ENCODE assay signal across 11 cellular contexts in genomic region chr5:16889203-16889971, GRCh38. TPM values are rescaled to one million over a fixed set of nuclear protein-coding genes. Genes with fewer than 3 reads are reported as not detected.
DNase-seq lines count a peak whose midpoint lies in the region; ATAC-seq and TF ChIP-seq lines count a peak whose summit lies in the region.
"Had no signal": no experiment of that assay in that cellular context is flagged by ENCODE, and none has a peak within 500 bp of the region (broad histone marks: within the 10 kb centered on the region; RNA-seq: fewer than 3 reads in every experiment).

No MANE protein-coding gene starts in this region.

- H2BK5ac ChIP-seq in mesendoderm (ENCODE audit: low read length), result no peak overlapping the region

- H3K18ac ChIP-seq in mesendoderm (ENCODE audit: low read length), result no peak overlapping the region

- H2AK5ac ChIP-seq in mesendoderm (ENCODE audit: low read length), result no peak overlapping the region

- TF ChIP-seq EP300 in Ishikawa (IDR thresholded peaks at IDR 0.05; ENCODE audit: borderline replicate concordance), result no peak

- CTCF ChIA-PET in BJ (lab: Yijun Ruan, JAX), result interaction anchor here (0.6 to 1.5 kb wide), 2 partner anchors 300 to 841 kb away, joined by 3 to 6 read pairs; no protein-coding TSS in a partner anchor

- H3K4me2 ChIP-seq in mesendoderm (ENCODE audit: low read length), result no peak overlapping the region

- no peak overlapping the region for H3K9ac ChIP-seq in mesendoderm (ENCODE audit: low read length)

- H4K8ac ChIP-seq in mesendoderm (ENCODE audit: low read depth, low read length), result no peak overlapping the region

- no peak overlapping the region for H3K27ac ChIP-seq in mesendoderm (ENCODE audit: low read depth, low read length)

- H2BK15ac ChIP-seq in mesendoderm (replicated peaks; ENCODE audit: low read depth), result no peak overlapping the region

- H3K36me3 ChIP-seq in BJ (ENCODE audit: control insufficient read depth, insufficient read depth, low read length), result no peaks in the 10 kb centered on the region
- no peaks in the 10 kb centered on the region for H3K36me3 ChIP-seq in mesendoderm (ENCODE audit: control insufficient read depth, insufficient read depth, low read length)

- no CpG with 5 or more reads among the region's 8 CpGs for WGBS in mesendoderm (ENCODE audit: extremely low coverage, insufficient coverage, low lambda C conversion rate)

- H3K79me2 ChIP-seq in mesendoderm (ENCODE audit: control insufficient read depth, insufficient read depth, low read length), result peaks cover 11% of the 10 kb centered on the region

- H3K56ac ChIP-seq in mesendoderm (ENCODE audit: low read length), result peak overlapping the region; percentile 58

- peaks cover 13% of the 10 kb centered on the region for H3K4me1 ChIP-seq in mesendoderm (ENCODE audit: control insufficient read depth, low read depth, low read length)

- no peaks in the 10 kb centered on the region for H3K27me3 ChIP-seq in BJ (ENCODE audit: control insufficient read depth, insufficient read depth, low read length)
- no peaks in the 10 kb centered on the region for H3K27me3 ChIP-seq in mesendoderm (ENCODE audit: insufficient read depth, low read length, poor library complexity)
- H3K27me3 ChIP-seq: MG63 had no signal

- POLR2A ChIA-PET in BJ (lab: Charles Lee), result no interaction called here

- no peak overlapping the region for H4K5ac ChIP-seq in mesendoderm (ENCODE audit: low read length)

- TF ChIP-seq CTCF in BJ (IDR thresholded peaks at IDR 0.05; ENCODE audit: insufficient read depth, low read depth, low read length), result no peak

- no peak for ATAC-seq in GM18519 (IDR thresholded peaks at IDR 0.05; ENCODE audit: low FRiP score, unreplicated experiment)
- ATAC-seq: left ventricle myocardium superior had no signal

- H3K23ac ChIP-seq in mesendoderm (ENCODE audit: low read length), result no peak overlapping the region

- peaks cover 15% of the 10 kb centered on the region for H3K79me1 ChIP-seq in mesendoderm (ENCODE audit: low read length)

- no peak overlapping the region for H3K4ac ChIP-seq in mesendoderm (ENCODE audit: low read depth, low read length)

- H3K4me3 ChIP-seq in BJ (ENCODE audit: low read depth, low read length), result no peak overlapping the region
- no peak overlapping the region for H3K4me3 ChIP-seq in mesendoderm (ENCODE audit: low read length)
- H3K4me3 ChIP-seq: MG63 had no signal

- TF ChIP-seq RAD21 in Ishikawa (IDR thresholded peaks at IDR 0.05; ENCODE audit: low read depth), result no peak

- peak; percentile 56 for DNase-seq in BJ (ENCODE audit: low read depth)
- peak; percentile 48 for DNase-seq in astrocyte of the hippocampus (ENCODE audit: low read depth, low spot score)
- peak; percentile 63 for DNase-seq in mesendoderm
- no peak for DNase-seq in central memory CD4-positive, alpha-beta T cell
- no peak for DNase-seq in stimulated activated CD4-positive, alpha-beta T cell treated with anti-CD3 and anti-CD28 coated beads, Interleukin-12 subunit alpha, Interleukin-12 subunit beta, amount 100 ng/mL, for 4 hours
- DNase-seq in GM19240 (ENCODE audit: insufficient read length, low spot score), result no peak
- DNase-seq: cortex of kidney, left ventricle myocardium superior had no signal

- no peak overlapping the region for H2BK120ac ChIP-seq in mesendoderm (ENCODE audit: low read depth, low read length)

TF ChIP-seq in Ishikawa, 13 proteins besides CTCF, POLR2A, EP300 and RAD21:
- no peak for TF ChIP-seq EGR1 (IDR thresholded peaks at IDR 0.05)
- no peak for TF ChIP-seq TAF1 (IDR thresholded peaks at IDR 0.05; ENCODE audit: low read depth)
- TF ChIP-seq TEAD4 (IDR thresholded peaks at IDR 0.05), result peak; percentile 53
- 0 out of 2 replicates have a peak, but pooled peaks have one; percentile 25 for TF ChIP-seq TCF12 (IDR thresholded peaks at IDR 0.05; ENCODE audit: low read depth)
- no peak for TF ChIP-seq REST (IDR thresholded peaks at IDR 0.05; ENCODE audit: low read depth)
- TF ChIP-seq FOXM1 (IDR thresholded peaks at IDR 0.05; ENCODE audit: borderline replicate concordance, low read depth), result no peak
TF ChIP-seq in Ishikawa: peak in this region for 2.

RNA-seq across cellular contexts. Expression of gene MYO10, which starts 46.7 kb away (rescaled TPM):
- polyA plus RNA-seq in BJ (2011; rRNA removed), result 17.1 TPM in 2 replicates
- polyA minus RNA-seq in BJ (2011; rRNA and poly(A)+ RNA removed), result 51.7 and 61.1 TPM in 2 replicates
- polyA plus RNA-seq in mesendoderm (2013, experiment 1 of 2), result 30.7 TPM
- polyA plus RNA-seq in mesendoderm (2013, experiment 2 of 2), result 31.3 TPM

Comparison
In these comparisons a context has a peak if more than half of its experiments do, and no peak if none do; other contexts are left out.
1. DNase-seq: peak in BJ (single experiment), astrocyte of the hippocampus (single experiment) and mesendoderm (single experiment); none in central memory CD4-positive, alpha-beta T cell (single experiment), stimulated activated CD4-positive, alpha-beta T cell treated with anti-CD3 and anti-CD28 coated beads, Interleukin-12 subunit alpha, Interleukin-12 subunit beta, amount 100 ng/mL, for 4 hours (single experiment) and GM19240 (single experiment).